ENCODE assay signal across 8 cellular contexts in genomic region chr19:12665646-12666304, GRCh38. TPM values are rescaled to one million over a fixed set of nuclear protein-coding genes. Genes with fewer than 3 reads are reported as not detected.
DNase-seq lines count a peak whose midpoint lies in the region; ATAC-seq and TF ChIP-seq lines count a peak whose summit lies in the region.

No MANE protein-coding gene starts in this region.

- H2AFZ ChIP-seq in H9 (ENCODE audit: low read length), result no peak overlapping the region

- H3K27ac ChIP-seq in H9 (ENCODE audit: insufficient read length, low read depth, low read length), result no peak overlapping the region

- H2AK5ac ChIP-seq in H9 (ENCODE audit: insufficient read length, low read length), result no peak overlapping the region

- peaks cover 27 to 46% of the 10 kb centered on the region in 2 experiments for H3K4me1 Mint-ChIP-seq in H9
- H3K4me1 Mint-ChIP-seq in T-helper 2 cell treated with Interferon-gamma antibody and Interleukin-4, amounts not matched to agents 5 μg/mL and 100 μg/mL, for 36 hours (ENCODE audit: low read depth), result peaks cover 46% of the 10 kb centered on the region

- TF ChIP-seq CTCF in H9 (conservative IDR thresholded peaks at IDR 0.05) (no peak), fibroblast of the aortic adventitia (IDR thresholded peaks at IDR 0.05; ENCODE audit: insufficient read depth, low read length) (no peak)

- no peak overlapping the region for H3K56ac ChIP-seq in H9 (ENCODE audit: insufficient read length, low read depth, low read length)

- no peak overlapping the region for H4K8ac ChIP-seq in H9 (replicated peaks; ENCODE audit: insufficient read length, low read depth, low read length)

- H3T11ph ChIP-seq in H9 (ENCODE audit: low read length), result no peak overlapping the region

- no peak overlapping the region for H2BK5ac ChIP-seq in H9 (ENCODE audit: insufficient read length, low read length)

- peaks cover 2% of the 10 kb centered on the region for H3K27me3 Mint-ChIP-seq in H9 (ENCODE audit: low read depth)
- H3K27me3 Mint-ChIP-seq in T-helper 2 cell treated with Interferon-gamma antibody and Interleukin-4, amounts not matched to agents 5 μg/mL and 100 μg/mL, for 36 hours (ENCODE audit: low read depth), result no peaks in the 10 kb centered on the region

- no peaks in the 10 kb centered on the region for H3K9me3 ChIP-seq in H9 (ENCODE audit: control insufficient read depth, low read depth, low read length)
- H3K9me3 ChIP-seq in skeletal muscle satellite cell (replicated peaks; ENCODE audit: low read length), result no peaks in the 10 kb centered on the region

- H4K5ac ChIP-seq in H9 (ENCODE audit: insufficient read length, low read depth, low read length), result no peak overlapping the region

- peak overlapping the region; percentile 93 to 94 for H3K4me3 Mint-ChIP-seq in H9
- peak overlapping the region; percentile 99 for H3K4me3 Mint-ChIP-seq in T-helper 2 cell treated with Interferon-gamma antibody and Interleukin-4, amounts not matched to agents 5 μg/mL and 100 μg/mL, for 36 hours

- H3K4me2 ChIP-seq in H9 (ENCODE audit: insufficient read depth, insufficient read length, low read length) (peak overlapping the region; percentile 83), skeletal muscle satellite cell (ENCODE audit: low read length) (peak overlapping the region; percentile 95)

- H3K36me3 Mint-ChIP-seq in H9 (ENCODE audit: insufficient read depth in 1 of 3, low read depth in 3 of 3), result peaks cover 3 to 30% (median 26%) of the 10 kb centered on the region in 3 experiments; a peak in 6 of 7 replicates
- H3K36me3 Mint-ChIP-seq in T-helper 2 cell treated with Interferon-gamma antibody and Interleukin-4, amounts not matched to agents 5 μg/mL and 100 μg/mL, for 36 hours (ENCODE audit: low read depth), result peaks cover 35% of the 10 kb centered on the region

- H3K4me3 ChIP-seq in fibroblast of the aortic adventitia (ENCODE audit: low read depth, low read length) (peak overlapping the region; percentile 94), skeletal muscle satellite cell (ENCODE audit: low read length) (peak overlapping the region; percentile 85)

- H3K9me3 Mint-ChIP-seq in H9, result peaks cover 0 to 1% of the 10 kb centered on the region in 2 experiments; a peak in 2 of 5 replicates
- H3K9me3 Mint-ChIP-seq in T-helper 2 cell treated with Interferon-gamma antibody and Interleukin-4, amounts not matched to agents 5 μg/mL and 100 μg/mL, for 36 hours, result no peaks in the 10 kb centered on the region

- no peaks in the 10 kb centered on the region for H3K79me1 ChIP-seq in H9 (ENCODE audit: insufficient read depth, low read depth, low read length, poor library complexity, severe bottlenecking)

- no peak overlapping the region for H3K18ac ChIP-seq in H9 (ENCODE audit: insufficient read length, low read depth, low read length)

- H3K23ac ChIP-seq in H9 (ENCODE audit: insufficient read length, low read depth, low read length), result no peak overlapping the region

- no CpG with 5 or more reads among the region's 12 CpGs for WGBS in H9 (ENCODE audit: extremely low coverage, insufficient read length, low lambda C conversion rate)

- H3K27me3 ChIP-seq in H9 (ENCODE audit: insufficient read depth, low read length), result no peaks in the 10 kb centered on the region
- no peaks in the 10 kb centered on the region for H3K27me3 ChIP-seq in skeletal muscle satellite cell (ENCODE audit: control insufficient read depth, insufficient read depth, low read length)

- no peak for ATAC-seq in HG02588 (IDR thresholded peaks at IDR 0.05; ENCODE audit: unreplicated experiment)

- H3K4ac ChIP-seq in H9 (ENCODE audit: low read depth, low read length), result no peak overlapping the region

- H3K14ac ChIP-seq in H9 (ENCODE audit: insufficient read depth, low read length), result no peak overlapping the region

- H3K9ac ChIP-seq in H9 (ENCODE audit: extremely low read depth, insufficient read length, low read length), result peak overlapping the region; percentile 60
- H3K9ac ChIP-seq in skeletal muscle satellite cell (ENCODE audit: low read depth, low read length), result peak overlapping the region; percentile 89

- H3K79me2 ChIP-seq in H9 (ENCODE audit: insufficient read depth, low read length), result no peaks in the 10 kb centered on the region

- no peak overlapping the region for H4K91ac ChIP-seq in H9 (ENCODE audit: insufficient read length, low read depth, low read length)

- H2BK15ac ChIP-seq in H9 (ENCODE audit: low read depth, low read length), result no peak overlapping the region

- DNase-seq in H9 (no peak), fibroblast of the aortic adventitia (ENCODE audit: low read depth) (no peak), 8988T (no peak), NCI-H2107 (lab: John Stamatoyannopoulos, UW) (no peak)
- DNase-seq in T-helper 2 cell treated with Interferon-gamma antibody and Interleukin-4, amounts not matched to agents 5 μg/mL and 100 μg/mL, for 36 hours (ENCODE audit: low spot score), result peak; percentile 23
- DNase-seq in stimulated activated naive CD4-positive, alpha-beta T cell treated with Interleukin-2 at 50 U/mL for 16 hours (lab: John Stamatoyannopoulos, UW), result no peak

- H3K4me1 ChIP-seq in H9 (ENCODE audit: insufficient read depth, low read length), result no peaks in the 10 kb centered on the region
- H3K4me1 ChIP-seq in skeletal muscle satellite cell (ENCODE audit: control insufficient read depth, insufficient read depth, low read length), result peaks cover 17% of the 10 kb centered on the region

- H3K36me3 ChIP-seq in skeletal muscle satellite cell (ENCODE audit: insufficient read depth, low read length), result peaks cover 12% of the 10 kb centered on the region

- peak overlapping the region in 2 of 3 experiments; percentile 2 to 91; a peak in 3 of 7 replicates for H3K27ac Mint-ChIP-seq in H9
- peak overlapping the region; percentile 83 for H3K27ac Mint-ChIP-seq in T-helper 2 cell treated with Interferon-gamma antibody and Interleukin-4, amounts not matched to agents 5 μg/mL and 100 μg/mL, for 36 hours

- no peak overlapping the region for H2BK12ac ChIP-seq in H9 (ENCODE audit: insufficient read length, low read depth, low read length)

- no peaks in the 10 kb centered on the region for H4K20me1 ChIP-seq in H9 (ENCODE audit: control insufficient read depth, insufficient read depth, insufficient read length)

- no peak overlapping the region for H2BK20ac ChIP-seq in H9 (ENCODE audit: low read depth, low read length, poor library complexity, severe bottlenecking)

- H3K23me2 ChIP-seq in H9 (ENCODE audit: insufficient read length, low read depth, low read length, poor library complexity, severe bottlenecking), result peaks cover 24% of the 10 kb centered on the region

- no peak overlapping the region for H2BK120ac ChIP-seq in H9 (ENCODE audit: low read depth, low read length, poor library complexity, severe bottlenecking)

RNA-seq across cellular contexts. Expression of gene MAN2B1, which starts 0.8 kb away (rescaled TPM):
- 89.2 and 93.5 TPM in 2 replicates for total RNA-seq in H9 (2021)
- 16.8 and 38.2 TPM in 2 replicates for total RNA-seq in fibroblast of the aortic adventitia (ENCODE audit: low replicate concordance)
- 22.6 and 43.9 TPM in 2 replicates for total RNA-seq in skeletal muscle satellite cell (2012; rRNA removed)

RNA-seq across cellular contexts. Expression of gene WDR83, which starts 0.8 kb away (rescaled TPM):
- total RNA-seq in H9 (2021), result 19.2 and 21.0 TPM in 2 replicates
- 6.8 and 15.9 TPM in 2 replicates for total RNA-seq in fibroblast of the aortic adventitia (ENCODE audit: low replicate concordance)
- 6.6 and 7.4 TPM in 2 replicates for total RNA-seq in skeletal muscle satellite cell (2012; rRNA removed)

RNA-seq across cellular contexts. Expression of gene DHPS, which starts 15.9 kb away (rescaled TPM):
- total RNA-seq in H9 (2021), result 82.9 and 94.9 TPM in 2 replicates
- total RNA-seq in fibroblast of the aortic adventitia (ENCODE audit: low replicate concordance), result 38.3 and 46.2 TPM in 2 replicates
- total RNA-seq in skeletal muscle satellite cell (2012; rRNA removed), result 52.0 and 54.5 TPM in 2 replicates

RNA-seq across cellular contexts. Expression of gene GNG14, which starts 22.0 kb away (rescaled TPM):
- total RNA-seq in H9 (2021) (not detected in 2 replicates), fibroblast of the aortic adventitia (ENCODE audit: low replicate concordance) (not detected in 2 replicates)
- total RNA-seq in skeletal muscle satellite cell (2012; rRNA removed), result not detected in 2 replicates

RNA-seq across cellular contexts. Expression of gene FBXW9, which starts 30.7 kb away (rescaled TPM):
- 10.8 and 11.7 TPM in 2 replicates for total RNA-seq in H9 (2021)
- total RNA-seq in fibroblast of the aortic adventitia (ENCODE audit: low replicate concordance), result 7.2 and 8.9 TPM in 2 replicates
- total RNA-seq in skeletal muscle satellite cell (2012; rRNA removed), result 16.4 and 17.2 TPM in 2 replicates
